Comparison of ENCODE assay signal across 21 cellular contexts in genomic region chr17:27991594-27991993, GRCh38.
"Had no signal": no experiment of that assay in that cellular context is flagged by ENCODE, and none has a peak within 500 bp of the region (broad histone marks: within the 10 kb centered on the region; RNA-seq: fewer than 3 reads in every experiment).

No MANE protein-coding gene starts in this region.

- DNase-seq: cerebellar nuclear complex; effector memory CD8-positive, alpha-beta T cell; hypothalamus; immature natural killer cell; islet precursor cell; kidney glomerular epithelial cell; left ventricle myocardium superior; lower lobe of right lung; pancreas; stimulated activated CD4-positive, alpha-beta T cell treated with anti-CD3 and anti-CD28 coated beads, Interleukin-12 subunit alpha, Interleukin-12 subunit beta, amount 100 ng/mL, for 4 hours; stimulated activated CD4-positive, alpha-beta T cell treated with anti-CD3 and anti-CD28 coated beads, Interleukin-1b, Interleukin-23, amount 100 ng/mL, for 48 hours; stimulated activated CD4-positive, alpha-beta T cell treated with anti-CD3 and anti-CD28 coated beads, Interleukin-4, amount 100 ng/mL, for 1 hour; stimulated activated CD8-positive, alpha-beta memory T cell treated with anti-CD3 and anti-CD28 coated beads, Interleukin-4, amount 100 ng/mL, for 48 hours; stimulated activated naive CD4-positive, alpha-beta T cell; stimulated activated naive CD8-positive, alpha-beta T cell treated with anti-CD3 and anti-CD28 coated beads, Interleukin-15, amount 100 ng/mL, for 72 hours; upper lobe of left lung had no signal

- H3K27ac ChIP-seq: lower lobe of right lung, neutrophil, pancreas, thoracic aorta, tibial nerve, upper lobe of left lung had no signal

- H3K27me3 ChIP-seq: pancreas, tibial nerve, upper lobe of left lung had no signal

- ATAC-seq: effector memory CD8-positive, alpha-beta T cell; left ventricle myocardium superior; lower lobe of right lung; natural killer cell treated with Interleukin-12 subunit alpha and Interleukin-12 subunit beta and Interleukin-15 and Interleukin-18, amount 100 ng/mL, for 72 hours; pancreas; sciatic nerve; stimulated activated naive CD8-positive, alpha-beta T cell treated with anti-CD3 and anti-CD28 coated beads, Interleukin-15, amount 100 ng/mL, for 72 hours had no signal
